In genomic region chr16:12589676-12590075, GRCh38 we compare ENCODE assay signal across 20 cellular contexts.
DNase-seq lines count a peak whose midpoint lies in the region; ATAC-seq, FAIRE-seq and TF ChIP-seq lines count a peak whose summit lies in the region.
"Had no signal": no experiment of that assay in that cellular context is flagged by ENCODE, and none has a peak within 500 bp of the region (broad histone marks: within the 10 kb centered on the region; RNA-seq: fewer than 3 reads in every experiment).

No MANE protein-coding gene starts in this region.

- no TSS peak for BruUV-seq in HepG2 (replicated peaks; lab: Mats Ljungman, UMichigan)

- POLR2A ChIA-PET in HepG2 (lab: Yijun Ruan, JAX): interaction anchor here (1.3 to 3.3 kb wide), 3 partner anchors 24 to 54 kb away, joined by 3 to 34 read pairs (median 17); no protein-coding TSS in a partner anchor
- POLR2A ChIA-PET in CD8-positive, alpha-beta T cell (lab: Charles Lee): no interaction called here

- no peak for TF ChIP-seq CTCF in HepG2 (CRISPR knock-in tag; IDR thresholded peaks at IDR 0.05)
- TF ChIP-seq CTCF in right lobe of liver (IDR thresholded peaks at IDR 0.05): no peak
- no peak for TF ChIP-seq CTCF in Peyer's patch (IDR thresholded peaks at IDR 0.05)
- no peak for TF ChIP-seq CTCF in endodermal cell (conservative IDR thresholded peaks at IDR 0.05)
- TF ChIP-seq CTCF in CD8-positive, alpha-beta T cell (IDR thresholded peaks at IDR 0.05): no peak

- no peak overlapping the region for H3K27ac Mint-ChIP-seq in endodermal cell
- H3K27ac Mint-ChIP-seq in CD8-positive, alpha-beta T cell: no peak overlapping the region
- H3K27ac Mint-ChIP-seq: CD4-positive, CD25-positive, alpha-beta regulatory T cell had no signal

- H3K36me3 ChIP-seq in HepG2 (replicated peaks in 1 of 2; ENCODE audit: control insufficient read depth in 1 of 2, insufficient read depth in 2 of 2, low read length in 2 of 2): no peaks in the 10 kb centered on the region
- H3K36me3 ChIP-seq in right lobe of liver: no peaks in the 10 kb centered on the region
- H3K36me3 ChIP-seq in Peyer's patch: no peaks in the 10 kb centered on the region
- H3K36me3 ChIP-seq in endodermal cell (ENCODE audit: control insufficient read depth, insufficient read depth, low read length): no peaks in the 10 kb centered on the region
- H3K36me3 ChIP-seq in CD8-positive, alpha-beta T cell (ENCODE audit: insufficient read depth, low read length): no peaks in the 10 kb centered on the region
- H3K36me3 ChIP-seq: BE2C, HAP-1 had no signal

- peaks cover 8% of the 10 kb centered on the region for H3K9me3 Mint-ChIP-seq in endodermal cell
- H3K9me3 Mint-ChIP-seq in CD8-positive, alpha-beta T cell: peaks cover 4% of the 10 kb centered on the region

- H3K4me3 ChIP-seq in HepG2 (replicated peaks in 1 of 3; ENCODE audit: insufficient read depth in 1 of 3, low read depth in 2 of 3, low read length in 3 of 3) (no peak overlapping the region), right lobe of liver (no peak overlapping the region), Peyer's patch (no peak overlapping the region), endodermal cell (ENCODE audit: low read length) (no peak overlapping the region)
- no peak overlapping the region for H3K4me3 ChIP-seq in CD8-positive, alpha-beta T cell (ENCODE audit: low read depth, low read length)
- H3K4me3 ChIP-seq: GM23248, HAP-1 had no signal

- H2AFZ ChIP-seq in HepG2 (ENCODE audit: low read length): no peak overlapping the region
- H2AFZ ChIP-seq: GM23248 had no signal

- no peak overlapping the region for H3K4me2 ChIP-seq in HepG2 (ENCODE audit: low read depth, low read length)

- FAIRE-seq in HepG2 (lab: Jason Lieb, UNC): no peak
- FAIRE-seq: A204.1, D721Med, G401.6, GM12891 had no signal

- no peak for DNase-seq in HepG2 (ENCODE audit: low spot score)
- DNase-seq in right lobe of liver: no peak
- peak in 2 of 3 donors; percentile 3 to 9 for DNase-seq in Peyer's patch
- peak; percentile 5 for DNase-seq in endodermal cell
- no peak for DNase-seq in NCI-H510A (lab: John Stamatoyannopoulos, UW)
- no peak for DNase-seq in CD8-positive, alpha-beta T cell
- DNase-seq in left ventricle myocardium superior: no peak
- DNase-seq: ACHN; BE2C; C1 segment of cervical spinal cord; Caco-2; CD4-positive, CD25-positive, alpha-beta regulatory T cell; GM23248; IMR-90 had no signal

- H3K36me3 Mint-ChIP-seq in endodermal cell (ENCODE audit: low read depth): no peaks in the 10 kb centered on the region
- H3K36me3 Mint-ChIP-seq in CD8-positive, alpha-beta T cell: no peaks in the 10 kb centered on the region
- H3K36me3 Mint-ChIP-seq: CD4-positive, CD25-positive, alpha-beta regulatory T cell had no signal

- H3K9ac ChIP-seq in HepG2 (ENCODE audit: insufficient read depth, low read depth, low read length): no peak overlapping the region
- H3K9ac ChIP-seq in endodermal cell (ENCODE audit: extremely low read depth, low read length, poor library complexity, severe bottlenecking): no peak overlapping the region
- H3K9ac ChIP-seq: GM23248 had no signal

- H3K4me1 ChIP-seq in HepG2 (ENCODE audit: insufficient read depth, low read length) (peaks cover 71% of the 10 kb centered on the region), right lobe of liver (no peaks in the 10 kb centered on the region), Peyer's patch (no peaks in the 10 kb centered on the region), endodermal cell (ENCODE audit: control insufficient read depth, insufficient read depth, low read length) (peaks cover 4% of the 10 kb centered on the region)
- no peaks in the 10 kb centered on the region for H3K4me1 ChIP-seq in CD8-positive, alpha-beta T cell (ENCODE audit: insufficient read depth, low read length)
- H3K4me1 ChIP-seq: BE2C, Caco-2, HAP-1 had no signal

- H3K27me3 Mint-ChIP-seq in endodermal cell (ENCODE audit: insufficient read depth): no peaks in the 10 kb centered on the region
- H3K27me3 Mint-ChIP-seq in CD8-positive, alpha-beta T cell (ENCODE audit: low read depth): peaks cover 17% of the 10 kb centered on the region

- no peak for TF ChIP-seq POLR2A in HepG2 (IDR thresholded peaks at IDR 0.05; ENCODE audit: insufficient read depth in 1 of 2, low read depth in 2 of 2, low read length in 2 of 2)
- TF ChIP-seq POLR2A in right lobe of liver (IDR thresholded peaks at IDR 0.05): no peak
- no peak for TF ChIP-seq POLR2A in Peyer's patch (IDR thresholded peaks at IDR 0.05)

- intact Hi-C loops in HepG2 (cut with micrococcal nuclease; ENCODE audit: unreplicated experiment): no loop called here
- intact Hi-C loops in right lobe of liver (cut with DNase I): no loop called here
- intact Hi-C loops in CD8-positive, alpha-beta T cell (cut with DNase I, micrococcal nuclease): no loop called here
- intact Hi-C loops in left ventricle myocardium superior (cut with micrococcal nuclease): no loop called here

- peaks cover 6% of the 10 kb centered on the region; the same call in 1 of the 2 replicates for H3K9me3 ChIP-seq in HepG2 (ENCODE audit: low read length)
- H3K9me3 ChIP-seq in right lobe of liver: no peaks in the 10 kb centered on the region
- no peaks in the 10 kb centered on the region for H3K9me3 ChIP-seq in Peyer's patch
- H3K9me3 ChIP-seq in endodermal cell (ENCODE audit: control insufficient read depth, low read length): peaks cover 15% of the 10 kb centered on the region
- H3K9me3 ChIP-seq in CD8-positive, alpha-beta T cell (ENCODE audit: low read length): no peaks in the 10 kb centered on the region
- H3K9me3 ChIP-seq: BE2C, Caco-2, HAP-1 had no signal

- H3K79me2 ChIP-seq in HepG2 (ENCODE audit: insufficient read depth, low read length): no peaks in the 10 kb centered on the region

- ATAC-seq in HepG2: no peak
- no peak for ATAC-seq in right lobe of liver
- ATAC-seq in CD8-positive, alpha-beta T cell: no peak
- ATAC-seq in left ventricle myocardium superior: no peak

- H3K4me3 Mint-ChIP-seq in endodermal cell: no peak overlapping the region
- H3K4me3 Mint-ChIP-seq in CD8-positive, alpha-beta T cell: no peak overlapping the region
- H3K4me3 Mint-ChIP-seq: CD4-positive, CD25-positive, alpha-beta regulatory T cell had no signal

- H4K20me1 ChIP-seq in HepG2 (ENCODE audit: insufficient read depth, low read length): no peaks in the 10 kb centered on the region

- TF ChIP-seq EP300 in HepG2 (IDR thresholded peaks at IDR 0.05; ENCODE audit: low read depth in 2 of 2, low read length in 2 of 2) (no peak), HepG2 (CRISPR knock-in tag; IDR thresholded peaks at IDR 0.05; ENCODE audit: borderline replicate concordance) (no peak)

- H3K4me1 Mint-ChIP-seq in endodermal cell: peaks cover 25% of the 10 kb centered on the region
- H3K4me1 Mint-ChIP-seq in CD8-positive, alpha-beta T cell (ENCODE audit: low read depth): no peaks in the 10 kb centered on the region

- no peak overlapping the region for H3K27ac ChIP-seq in HepG2 (ENCODE audit: extremely low read length, insufficient read depth, low read length)
- H3K27ac ChIP-seq in right lobe of liver: no peak overlapping the region
- no peak overlapping the region for H3K27ac ChIP-seq in Peyer's patch
- H3K27ac ChIP-seq in endodermal cell (ENCODE audit: low read depth, low read length): no peak overlapping the region
- H3K27ac ChIP-seq in CD8-positive, alpha-beta T cell (ENCODE audit: low read depth, low read length): no peak overlapping the region
- H3K27ac ChIP-seq: GM23248, HL-60 had no signal

- in situ Hi-C loops in HepG2 (cut with HindIII; ENCODE audit: extremely low pct_ligation_motif_present, low pct_unique_long_range_greater_than_20kb): no loop called here

- CTCF ChIA-PET in HepG2 (lab: Yijun Ruan, JAX; ENCODE audit: low intra/inter-chr PET ratio, low total read pairs): no interaction called here
- CTCF ChIA-PET in CD8-positive, alpha-beta T cell (lab: Charles Lee): interaction anchor here (1.2 kb wide), 1 partner anchor 16 kb away, joined by 3 read pairs; no protein-coding TSS in a partner anchor

- H3K27me3 ChIP-seq in HepG2 (ENCODE audit: control insufficient read depth in 1 of 2, insufficient read depth in 2 of 2, low read length in 2 of 2): no peaks in the 10 kb centered on the region
- H3K27me3 ChIP-seq in right lobe of liver: no peaks in the 10 kb centered on the region
- H3K27me3 ChIP-seq in Peyer's patch: no peaks in the 10 kb centered on the region
- no peaks in the 10 kb centered on the region for H3K27me3 ChIP-seq in endodermal cell (ENCODE audit: control insufficient read depth, insufficient read depth, low read length, poor library complexity, severe bottlenecking)
- no peaks in the 10 kb centered on the region for H3K27me3 ChIP-seq in CD8-positive, alpha-beta T cell (ENCODE audit: insufficient read depth, low read length)
- H3K27me3 ChIP-seq: BE2C had no signal

- WGBS in HepG2 (ENCODE audit: low lambda C conversion rate): 100% methylated on average over 1 of the region's 1 CpG
- WGBS in right lobe of liver (ENCODE audit: insufficient coverage, low coverage, low lambda C conversion rate, missing lambda C conversion rate): 100% methylated on average over 1 of the region's 1 CpG
- WGBS in endodermal cell (ENCODE audit: insufficient coverage in 1 of 2, insufficient read length in 1 of 2), 2 experiments: 82 to 90% methylated on average over 1 of the region's 1 CpG

- no peak for TF ChIP-seq RAD21 in HepG2 (CRISPR knock-in tag; IDR thresholded peaks at IDR 0.05)

TF ChIP-seq in HepG2, 621 proteins besides CTCF, POLR2A, EP300 and RAD21:
- TF ChIP-seq ZNF772 (CRISPR knock-in tag; IDR thresholded peaks at IDR 0.05) (peak; percentile 100), ZNF850 (CRISPR knock-in tag; conservative IDR thresholded peaks at IDR 0.05) (no peak), SETDB1 (CRISPR knock-in tag; IDR thresholded peaks at IDR 0.05; ENCODE audit: borderline replicate concordance) (0 out of 2 replicates have a peak, but pooled peaks have one; percentile 35), TIGD3 (CRISPR knock-in tag; IDR thresholded peaks at IDR 0.05; ENCODE audit: borderline replicate concordance) (no peak)

Comparison
In these comparisons a context has a peak if more than half of its experiments do, and no peak if none do; other contexts are left out.
1. DNase-seq: peak in Peyer's patch (2 of 3) and endodermal cell (single experiment); none in HepG2 (single experiment), right lobe of liver (0 of 3), NCI-H510A (single experiment), CD8-positive, alpha-beta T cell (0 of 7) and left ventricle myocardium superior (single experiment).